In genomic region chr20:12207875-12208274, GRCh38 we compare ENCODE assay signal across 2 cellular contexts.
TF ChIP-seq lines count a peak whose summit lies in the region.

No MANE protein-coding gene starts in this region.

TF ChIP-seq in SK-N-SH, 30 proteins besides CTCF, POLR2A, EP300 and RAD21 (continued from another document):
- TF ChIP-seq PBX3 (IDR thresholded peaks at IDR 0.05) (no peak), RXRA (IDR thresholded peaks at IDR 0.05; ENCODE audit: borderline replicate concordance, low read depth) (no peak), TEAD4 (IDR thresholded peaks at IDR 0.05; ENCODE audit: borderline replicate concordance, insufficient read depth) (no peak), NRF1 (IDR thresholded peaks at IDR 0.05; ENCODE audit: low read depth, low read length) (no peak), POLR2AphosphoS5 (IDR thresholded peaks at IDR 0.05; ENCODE audit: low read depth, low read length) (no peak), CHD2 (IDR thresholded peaks at IDR 0.05; ENCODE audit: low read length, partially characterized antibody) (no peak), SMC3 (IDR thresholded peaks at IDR 0.05; ENCODE audit: low read depth, low read length) (no peak), FOSL2 (IDR thresholded peaks at IDR 0.05; ENCODE audit: borderline replicate concordance, low read depth) (no peak), EZH2phosphoT487 (IDR thresholded peaks at IDR 0.05; ENCODE audit: borderline replicate concordance, low read depth) (no peak)
- TF ChIP-seq, protein P1, sequence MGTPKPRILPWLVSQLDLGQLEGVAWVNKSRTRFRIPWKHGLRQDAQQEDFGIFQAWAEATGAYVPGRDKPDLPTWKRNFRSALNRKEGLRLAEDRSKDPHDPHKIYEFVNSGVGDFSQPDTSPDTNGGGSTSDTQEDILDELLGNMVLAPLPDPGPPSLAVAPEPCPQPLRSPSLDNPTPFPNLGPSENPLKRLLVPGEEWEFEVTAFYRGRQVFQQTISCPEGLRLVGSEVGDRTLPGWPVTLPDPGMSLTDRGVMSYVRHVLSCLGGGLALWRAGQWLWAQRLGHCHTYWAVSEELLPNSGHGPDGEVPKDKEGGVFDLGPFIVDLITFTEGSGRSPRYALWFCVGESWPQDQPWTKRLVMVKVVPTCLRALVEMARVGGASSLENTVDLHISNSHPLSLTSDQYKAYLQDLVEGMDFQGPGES (IDR thresholded peaks at IDR 0.05; ENCODE audit: low read depth, low read length) = no peak
- TF ChIP-seq, protein P2, sequence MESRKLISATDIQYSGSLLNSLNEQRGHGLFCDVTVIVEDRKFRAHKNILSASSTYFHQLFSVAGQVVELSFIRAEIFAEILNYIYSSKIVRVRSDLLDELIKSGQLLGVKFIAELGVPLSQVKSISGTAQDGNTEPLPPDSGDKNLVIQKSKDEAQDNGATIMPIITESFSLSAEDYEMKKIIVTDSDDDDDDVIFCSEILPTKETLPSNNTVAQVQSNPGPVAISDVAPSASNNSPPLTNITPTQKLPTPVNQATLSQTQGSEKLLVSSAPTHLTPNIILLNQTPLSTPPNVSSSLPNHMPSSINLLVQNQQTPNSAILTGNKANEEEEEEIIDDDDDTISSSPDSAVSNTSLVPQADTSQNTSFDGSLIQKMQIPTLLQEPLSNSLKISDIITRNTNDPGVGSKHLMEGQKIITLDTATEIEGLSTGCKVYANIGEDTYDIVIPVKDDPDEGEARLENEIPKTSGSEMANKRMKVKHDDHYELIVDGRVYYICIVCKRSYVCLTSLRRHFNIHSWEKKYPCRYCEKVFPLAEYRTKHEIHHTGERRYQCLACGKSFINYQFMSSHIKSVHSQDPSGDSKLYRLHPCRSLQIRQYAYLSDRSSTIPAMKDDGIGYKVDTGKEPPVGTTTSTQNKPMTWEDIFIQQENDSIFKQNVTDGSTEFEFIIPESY (IDR thresholded peaks at IDR 0.05; ENCODE audit: borderline replicate concordance, low read depth) = no peak

TF ChIP-seq in SK-N-SH treated with all-trans-retinoic acid at 6 μM for 48 hours, 23 proteins besides CTCF, POLR2A, EP300 and RAD21 (continued from another document):
- no peak for TF ChIP-seq CSRNP3 (CRISPR knock-in tag; IDR thresholded peaks at IDR 0.05)
- TF ChIP-seq TCF4 (CRISPR knock-in tag; IDR thresholded peaks at IDR 0.05; ENCODE audit: borderline replicate concordance) = no peak
TF ChIP-seq in SK-N-SH treated with all-trans-retinoic acid at 6 μM for 48 hours: peak in this region for 0.
